Comparison of ENCODE assay signal across 1 cellular context in genomic region chr15:67303490-67304363, GRCh38.
A peak's percentile ranks its signal among the peaks of the same experiment; 100 is the strongest.
TF ChIP-seq lines count a peak whose summit lies in the region.

No MANE protein-coding gene starts in this region.

TF ChIP-seq in H1, 55 proteins besides CTCF, POLR2A, EP300 and RAD21:
- TF ChIP-seq TAF1 (IDR thresholded peaks at IDR 0.05; ENCODE audit: low read depth, low read length) (no peak), KDM1A (IDR thresholded peaks at IDR 0.05; ENCODE audit: borderline replicate concordance, low read length) (0 out of 2 replicates have a peak, but pooled peaks have one; percentile 29)
